In the genomic region with DNA sequence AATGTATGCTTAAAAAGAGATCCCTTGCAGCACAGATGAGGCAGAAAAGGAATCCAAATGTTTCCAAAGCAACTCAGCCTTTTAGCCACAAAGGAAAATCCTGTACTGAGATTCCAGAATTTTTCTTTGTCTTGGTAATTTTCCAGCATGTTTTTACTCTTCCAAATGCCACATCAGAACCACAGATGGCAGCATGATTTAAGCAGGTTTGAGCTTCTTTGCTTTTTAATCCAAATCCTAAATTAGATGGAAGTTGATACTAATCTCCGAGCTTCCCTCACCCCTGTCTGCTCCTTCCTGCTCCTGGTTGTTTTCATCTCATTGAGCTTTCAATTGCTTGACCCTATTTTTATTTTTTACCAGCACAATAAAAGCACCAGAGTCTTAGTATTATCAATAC, we compare ENCODE assay signal across 1 cellular context.
TF ChIP-seq lines count a peak whose summit lies in the region.

No MANE protein-coding gene starts in this region.

TF ChIP-seq in H1, 55 proteins besides CTCF, POLR2A, EP300 and RAD21 (continued from another document):
- TF ChIP-seq ATF2 (IDR thresholded peaks at IDR 0.05; ENCODE audit: low read length) = no peak
- TF ChIP-seq CBX8 (IDR thresholded peaks at IDR 0.05; ENCODE audit: borderline replicate concordance, low read depth, low read length) = no peak
- no peak for TF ChIP-seq KDM5A (IDR thresholded peaks at IDR 0.05; ENCODE audit: low read length)
- no peak for TF ChIP-seq RXRA (IDR thresholded peaks at IDR 0.05; ENCODE audit: insufficient read depth, low read depth, low read length)
- TF ChIP-seq POU5F1 (IDR thresholded peaks at IDR 0.05; ENCODE audit: low read depth, low read length) = no peak
- TF ChIP-seq KDM4A (IDR thresholded peaks at IDR 0.05; ENCODE audit: low read depth, low read length, severe bottlenecking) = no peak
TF ChIP-seq in H1: peak in this region for 0.
